ENCODE assay signal across 10 cellular contexts in genomic region chr7:98575878-98576277, GRCh38. TPM values are rescaled to one million over a fixed set of nuclear protein-coding genes. Genes with fewer than 3 reads are reported as not detected.
"Had no signal": no experiment of that assay in that cellular context is flagged by ENCODE, and none has a peak within 500 bp of the region (broad histone marks: within the 10 kb centered on the region; RNA-seq: fewer than 3 reads in every experiment).

No MANE protein-coding gene starts in this region.

- H3K36me3 ChIP-seq: HAP-1 had no signal

- H3K4me1 ChIP-seq: HAP-1 had no signal

- H3K4me3 ChIP-seq: GM23248, GM23338, HAP-1 had no signal

- ATAC-seq: GM23338, HCT116 had no signal

- H3K4me2 ChIP-seq: GM23338 had no signal

- DNase-seq: GM23248, GOT3, H7, H9, HCEC 1CT, HFFc6 had no signal

- H3K27ac ChIP-seq: GM23248 had no signal

- H2AFZ ChIP-seq: GM23248, GM23338 had no signal

RNA-seq across cellular contexts. Expression of gene NPTX2, which starts 41.2 kb away (rescaled TPM):
- total RNA-seq: H4, HFFc6 had no signal
